ENCODE assay signal across 9 cellular contexts in genomic region chr9:137275937-137276756, GRCh38. TPM values are rescaled to one million over a fixed set of nuclear protein-coding genes. Genes with fewer than 3 reads are reported as not detected.
DNase-seq lines count a peak whose midpoint lies in the region; ATAC-seq, FAIRE-seq and TF ChIP-seq lines count a peak whose summit lies in the region.
"Had no signal": no experiment of that assay in that cellular context is flagged by ENCODE, and none has a peak within 500 bp of the region (broad histone marks: within the 10 kb centered on the region; RNA-seq: fewer than 3 reads in every experiment).

No MANE protein-coding gene starts in this region.

- BruUV-seq in MCF 10A (replicated peaks; lab: Mats Ljungman, UMichigan) (no TSS peak), K562 (replicated peaks; lab: Mats Ljungman, UMichigan) (no TSS peak)

- H3K4me3 ChIP-seq in breast epithelium = peak overlapping the region in 1 of 3 donors; percentile 60
- peak overlapping the region; percentile 88 for H3K4me3 ChIP-seq in K562

- H3K27me3 Mint-ChIP-seq in MCF 10A (ENCODE audit: insufficient read depth, unreplicated experiment) (no peaks in the 10 kb centered on the region), mesothelial cell of epicardium (ENCODE audit: low read depth) (no peaks in the 10 kb centered on the region)

- H2AFZ ChIP-seq in K562 (ENCODE audit: low read depth, low read length) = peak overlapping the region; percentile 88

- WGBS in K562 (ENCODE audit: insufficient coverage, low coverage, missing lambda C conversion rate) = 55% methylated on average over 13 of the region's 20 CpGs

- H4K20me1 ChIP-seq in K562 (replicated peaks; ENCODE audit: control insufficient read depth, insufficient read depth, low read length) = no peaks in the 10 kb centered on the region

- peaks cover 36% of the 10 kb centered on the region for H3K79me2 ChIP-seq in K562 (ENCODE audit: control insufficient read depth, insufficient read depth, low read length)

- intact Hi-C loops in MCF 10A (cut with micrococcal nuclease) = no loop called here
- intact Hi-C loops in breast epithelium (cut with DNase I; ENCODE audit: low total_unique reads) = no loop called here
- intact Hi-C loops in K562 (cut with micrococcal nuclease) = loop anchor here (2.0 kb wide), 1 partner anchor 21 kb away; the partner anchor contains the start of gene NELFB
- intact Hi-C loops in left colon (cut with DNase I, micrococcal nuclease) = no loop called here

- peak overlapping the region in 1 of 2 donors; percentile 89 for H3K27ac ChIP-seq in breast epithelium
- H3K27ac ChIP-seq in K562 (ENCODE audit: extremely low read depth, low read depth, low read length) = peak overlapping the region; percentile 98

- H3K27ac Mint-ChIP-seq in MCF 10A (ENCODE audit: low read depth, unreplicated experiment) (peak overlapping the region; percentile 89), mesothelial cell of epicardium (peak overlapping the region; percentile 61)

- H3K9me3 Mint-ChIP-seq in MCF 10A (ENCODE audit: unreplicated experiment) (no peaks in the 10 kb centered on the region), mesothelial cell of epicardium (no peaks in the 10 kb centered on the region)

- TF ChIP-seq CTCF in MCF 10A (IDR thresholded peaks at IDR 0.05; ENCODE audit: unreplicated experiment) = no peak
- TF ChIP-seq CTCF in breast epithelium (IDR thresholded peaks at IDR 0.05) = no peak
- no peak for TF ChIP-seq CTCF in K562 (IDR thresholded peaks at IDR 0.05 in 2 of 3, conservative IDR thresholded peaks at IDR 0.05 in 1 of 3; ENCODE audit: insufficient read depth in 2 of 3, low read depth in 1 of 3, low read length in 3 of 3)
- no peak for TF ChIP-seq CTCF in mesothelial cell of epicardium (IDR thresholded peaks at IDR 0.05; ENCODE audit: unreplicated experiment)

- H3K4me3 Mint-ChIP-seq in MCF 10A (ENCODE audit: unreplicated experiment) (no peak overlapping the region), mesothelial cell of epicardium (peak overlapping the region; percentile 72)

- POLR2A ChIA-PET in MCF 10A (lab: Yijun Ruan, JAX) (interaction anchor here (0.7 to 2.0 kb wide), 4 partner anchors 10 to 149 kb away, joined by 3 to 13 read pairs (median 6); partner anchors contain the start of gene TUBB4B), K562 (lab: Yijun Ruan, JAX) (interaction anchor here (0.5 to 2.6 kb wide), 11 partner anchors 9 to 165 kb away, joined by 3 to 23 read pairs (median 3); partner anchors contain the start of genes NELFB and TUBB4B)

- in situ Hi-C loops in K562 (cut with MboI) = no loop called here

- H3K9ac ChIP-seq in K562 (ENCODE audit: insufficient read depth in 1 of 2, low read depth in 2 of 2, low read length in 2 of 2) = peak overlapping the region; percentile 91 to 92

- no peak for TF ChIP-seq RAD21 in K562 (CRISPR knock-in tag; conservative IDR thresholded peaks at IDR 0.05 in 1 of 2, IDR thresholded peaks at IDR 0.05 in 1 of 2)

- H3K9me1 ChIP-seq in K562 (ENCODE audit: control insufficient read depth, insufficient read depth, low read length) = no peaks in the 10 kb centered on the region

- no peak for TF ChIP-seq POLR2A in breast epithelium (IDR thresholded peaks at IDR 0.05)
- TF ChIP-seq POLR2A in K562 (conservative IDR thresholded peaks at IDR 0.05) = no peak

- H3K27me3 ChIP-seq in breast epithelium (peaks cover 2 to 15% of the 10 kb centered on the region in 2 donors), K562 (ENCODE audit: control insufficient read depth in 2 of 2, insufficient read depth in 2 of 2, low read length in 2 of 2) (no peaks in the 10 kb centered on the region)

- H3K4me1 Mint-ChIP-seq in MCF 10A (ENCODE audit: insufficient read depth, unreplicated experiment) = peaks cover 25% of the 10 kb centered on the region
- H3K4me1 Mint-ChIP-seq in mesothelial cell of epicardium = peaks cover 24% of the 10 kb centered on the region

- FAIRE-seq in K562 (lab: Jason Lieb, UNC) = no peak

- H3K4me1 ChIP-seq in breast epithelium (peaks cover 5 to 6% of the 10 kb centered on the region in 2 donors), K562 (replicated peaks in 1 of 2; ENCODE audit: control insufficient read depth in 2 of 2, insufficient read depth in 2 of 2, low read length in 2 of 2) (peaks cover 17 to 95% of the 10 kb centered on the region in 2 experiments)

- peak overlapping the region; percentile 82 for H3K4me2 ChIP-seq in K562 (ENCODE audit: insufficient read depth, low read length)

- no peak for ATAC-seq in K562
- ATAC-seq in left colon = no peak

- H3K36me3 ChIP-seq in breast epithelium (peaks cover 5% of the 10 kb centered on the region), K562 (ENCODE audit: control insufficient read depth, insufficient read depth, low read length) (peaks cover 48% of the 10 kb centered on the region; the same call in 1 of the 3 replicates)

- no peak for DNase-seq in MCF 10A (ENCODE audit: unreplicated experiment)
- no peak for DNase-seq in breast epithelium (ENCODE audit: low spot score in 2 of 2)
- no peak for DNase-seq in K562 (ENCODE audit: extremely low read depth in 1 of 4, low spot score in 3 of 4)
- DNase-seq in mesothelial cell of epicardium (ENCODE audit: low spot score in 2 of 2, unreplicated experiment in 2 of 2) = peak in 1 of 2 experiments; percentile 33
- DNase-seq in ureter (ENCODE audit: low spot score) = peak; percentile 45
- DNase-seq in dermis blood vessel endothelial cell = no peak
- no peak for DNase-seq in left colon
- no peak for DNase-seq in superior temporal gyrus (ENCODE audit: extremely low spot score)
- DNase-seq: stimulated activated CD4-positive, alpha-beta T cell treated with anti-CD3 and anti-CD28 coated beads, Interleukin-4, amount 100 ng/mL, for 24 hours had no signal

- CTCF ChIA-PET in MCF 10A (lab: Yijun Ruan, JAX) (interaction anchor here (0.6 to 2.2 kb wide), 3 partner anchors 34 to 156 kb away, joined by 3 to 8 read pairs (median 4); no protein-coding TSS in a partner anchor), K562 (lab: Yijun Ruan, JAX; ENCODE audit: low intra/inter-chr PET ratio) (no interaction called here)

- no peak for TF ChIP-seq EP300 in K562 (IDR thresholded peaks at IDR 0.05; ENCODE audit: low read length)

- H3K36me3 Mint-ChIP-seq in MCF 10A (ENCODE audit: insufficient read depth, unreplicated experiment) = peaks cover 11% of the 10 kb centered on the region
- peaks cover 2% of the 10 kb centered on the region for H3K36me3 Mint-ChIP-seq in mesothelial cell of epicardium

- H3K9me3 ChIP-seq in breast epithelium = no peaks in the 10 kb centered on the region
- no peaks in the 10 kb centered on the region for H3K9me3 ChIP-seq in K562 (replicated peaks; ENCODE audit: control insufficient read depth, insufficient read depth, low read depth, low read length)

RNA-seq across cellular contexts. Expression of gene TOR4A, which starts 1.4 kb away (rescaled TPM):
- total RNA-seq in MCF 10A (2022) (20.6 and 21.9 TPM in 2 replicates), breast epithelium (1 to 10 TPM; 2.9 to 5.4 (median 3.7) TPM), K562 (2014; rRNA removed) (38.5 and 46.9 TPM in 2 replicates), K562 (2014; rRNA removed; fragmentation: Illumina TruSeq; extraction: Trizol) (3.4 and 4.6 TPM in 2 replicates), K562 (2015; rRNA removed; fragmentation: Illumina TruSeq; extraction: Trizol) (14.8 and 16.4 TPM in 2 replicates), K562 (2021) (45.8 and 49.2 TPM in 2 replicates), mesothelial cell of epicardium (5.7 to 6.5 TPM (median 6.5 TPM) in 3 replicates), ureter (15.4 TPM), dermis blood vessel endothelial cell (29.8 and 46.0 TPM in 2 replicates), left colon (10 to 100 TPM; 59.3 to 60.8 TPM)
- 16.4 and 68.0 TPM in 2 replicates for total RNA-seq in K562 (2011; cell fraction: chromatin; rRNA removed; ENCODE audit: low replicate concordance)
- 100 and 103 TPM in 2 replicates for total RNA-seq in K562 (2011; cell fraction: nucleolus; rRNA removed)
- total RNA-seq in K562 (2011; cell fraction: nucleoplasm; rRNA removed) = 32.4 and 39.2 TPM in 2 replicates
- polyA plus RNA-seq in K562 (2011; rRNA removed) (8.6 and 13.0 TPM in 2 replicates), K562 (2014; fragmentation: Illumina TruSeq; extraction: Trizol) (8.8 and 14.8 TPM in 2 replicates), K562 (2014; fragmentation: Nextera tagmentation; extraction: Ambion mirVana) (1 to 10 TPM; 3.9 to 7.0 TPM), K562 (2014; rRNA removed) (23.9 and 27.3 TPM in 2 replicates)
- 18.4 and 58.5 TPM in 2 replicates for polyA plus RNA-seq in K562 (2011; cell fraction: cytosol; rRNA removed)
- polyA plus RNA-seq in K562 (2011; cell fraction: nucleus; rRNA removed) = 14.8 and 30.5 TPM in 2 replicates
- 20.5 and 29.0 TPM in 2 replicates for polyA plus RNA-seq in K562 (2012)
- polyA minus RNA-seq in K562 (2011; rRNA and poly(A)+ RNA removed) = 2.8 and 4.9 TPM in 2 replicates
- polyA minus RNA-seq in K562 (2011; cell fraction: cytosol; rRNA and poly(A)+ RNA removed) = 27.4 and 32.4 TPM in 2 replicates
- polyA minus RNA-seq in K562 (2011; cell fraction: nucleus; rRNA and poly(A)+ RNA removed) = 13.6 and 14.0 TPM in 2 replicates

RNA-seq across cellular contexts. Expression of gene NELFB, which starts 21.0 kb away (rescaled TPM):
- total RNA-seq in MCF 10A (2022) (38.0 and 40.5 TPM in 2 replicates), breast epithelium (10 to 100 TPM; 32.6 to 39.2 (median 38.7) TPM), K562 (2014; rRNA removed) (50.0 and 57.8 TPM in 2 replicates), K562 (2014; rRNA removed; fragmentation: Illumina TruSeq; extraction: Trizol) (13.8 and 17.6 TPM in 2 replicates), K562 (2015; rRNA removed; fragmentation: Illumina TruSeq; extraction: Trizol) (29.7 and 30.5 TPM in 2 replicates), K562 (2021) (81.2 and 84.0 TPM in 2 replicates), mesothelial cell of epicardium (51.6 to 54.8 TPM (median 53.3 TPM) in 3 replicates), ureter (45.2 TPM), dermis blood vessel endothelial cell (55.3 and 83.7 TPM in 2 replicates), left colon (10 to 100 TPM; 61.6 to 70.3 TPM)
- total RNA-seq in K562 (2011; cell fraction: chromatin; rRNA removed; ENCODE audit: low replicate concordance) = 20.6 and 61.7 TPM in 2 replicates
- 48.5 and 57.8 TPM in 2 replicates for total RNA-seq in K562 (2011; cell fraction: nucleolus; rRNA removed)
- total RNA-seq in K562 (2011; cell fraction: nucleoplasm; rRNA removed) = 24.1 and 26.4 TPM in 2 replicates
- polyA plus RNA-seq in K562 (2011; rRNA removed) (38.3 and 49.6 TPM in 2 replicates), K562 (2014; fragmentation: Illumina TruSeq; extraction: Trizol) (28.4 and 52.9 TPM in 2 replicates), K562 (2014; fragmentation: Nextera tagmentation; extraction: Ambion mirVana) (under 1 TPM; 0.24 to 0.49 TPM), K562 (2014; rRNA removed) (56.2 and 57.1 TPM in 2 replicates)
- polyA plus RNA-seq in K562 (2011; cell fraction: cytosol; rRNA removed) = 51.9 and 81.6 TPM in 2 replicates
- 55.4 and 66.0 TPM in 2 replicates for polyA plus RNA-seq in K562 (2011; cell fraction: nucleus; rRNA removed)
- 61.8 and 81.8 TPM in 2 replicates for polyA plus RNA-seq in K562 (2012)
- 22.0 and 33.8 TPM in 2 replicates for polyA minus RNA-seq in K562 (2011; rRNA and poly(A)+ RNA removed)
- 41.6 and 47.4 TPM in 2 replicates for polyA minus RNA-seq in K562 (2011; cell fraction: cytosol; rRNA and poly(A)+ RNA removed)
- polyA minus RNA-seq in K562 (2011; cell fraction: nucleus; rRNA and poly(A)+ RNA removed) = 11.4 and 18.9 TPM in 2 replicates

RNA-seq across cellular contexts. Expression of gene STPG3, which starts 25.1 kb away (rescaled TPM):
- total RNA-seq in MCF 10A (2022) = not detected in 2 replicates
- total RNA-seq in breast epithelium = not detected
- not detected in 2 replicates for total RNA-seq in K562 (2011; cell fraction: chromatin; rRNA removed; ENCODE audit: low replicate concordance)
- total RNA-seq in K562 (2011; cell fraction: nucleolus; rRNA removed) = not detected in 2 replicates
- total RNA-seq in K562 (2011; cell fraction: nucleoplasm; rRNA removed) = not detected in 2 replicates
- total RNA-seq in K562 (2014; rRNA removed) = not detected in 2 replicates
- not detected in 2 replicates for total RNA-seq in K562 (2014; rRNA removed; fragmentation: Illumina TruSeq; extraction: Trizol)
- total RNA-seq in K562 (2015; rRNA removed; fragmentation: Illumina TruSeq; extraction: Trizol) = not detected in 2 replicates
- total RNA-seq in K562 (2021) = not detected in 2 replicates
- not detected in 2 replicates for polyA plus RNA-seq in K562 (2011; rRNA removed)
- polyA plus RNA-seq in K562 (2011; cell fraction: cytosol; rRNA removed) = not detected in 2 replicates
- not detected in 2 replicates for polyA plus RNA-seq in K562 (2011; cell fraction: nucleus; rRNA removed)
- 1.4 TPM in 2 replicates for polyA plus RNA-seq in K562 (2012)
- polyA plus RNA-seq in K562 (2014; fragmentation: Illumina TruSeq; extraction: Trizol) = not detected in 2 replicates
- not detected for polyA plus RNA-seq in K562 (2014; fragmentation: Nextera tagmentation; extraction: Ambion mirVana)
- not detected in 2 replicates for polyA plus RNA-seq in K562 (2014; rRNA removed)
- polyA minus RNA-seq in K562 (2011; rRNA and poly(A)+ RNA removed) = not detected in 2 replicates
- polyA minus RNA-seq in K562 (2011; cell fraction: cytosol; rRNA and poly(A)+ RNA removed) = not detected in 2 replicates
- 0.44 TPM in 1 of 2 replicates, not detected in the other for polyA minus RNA-seq in K562 (2011; cell fraction: nucleus; rRNA and poly(A)+ RNA removed)
- 0.18 to 0.29 TPM in 2 of 3 replicates, not detected in the other for total RNA-seq in mesothelial cell of epicardium
- total RNA-seq in ureter = not detected
- 0.34 TPM in 1 of 2 replicates, not detected in the other for total RNA-seq in dermis blood vessel endothelial cell
- total RNA-seq in left colon = not detected

RNA-seq across cellular contexts. Expression of gene NRARP, which starts 25.9 kb away (rescaled TPM):
- total RNA-seq in MCF 10A (2022) = 1.4 and 2.2 TPM in 2 replicates
- total RNA-seq in breast epithelium = 1 to 10 TPM; 2.1 to 6.9 (median 3.5) TPM
- total RNA-seq in K562 (2011; cell fraction: chromatin; rRNA removed; ENCODE audit: low replicate concordance) = 6.4 and 15.4 TPM in 2 replicates
- total RNA-seq in K562 (2011; cell fraction: nucleolus; rRNA removed) = 16.8 and 18.8 TPM in 2 replicates
- total RNA-seq in K562 (2011; cell fraction: nucleoplasm; rRNA removed) = 11.7 and 13.1 TPM in 2 replicates
- total RNA-seq in K562 (2014; rRNA removed) = 19.1 and 25.9 TPM in 2 replicates
- 1.6 and 2.0 TPM in 2 replicates for total RNA-seq in K562 (2014; rRNA removed; fragmentation: Illumina TruSeq; extraction: Trizol)
- total RNA-seq in K562 (2015; rRNA removed; fragmentation: Illumina TruSeq; extraction: Trizol) = 3.3 and 4.0 TPM in 2 replicates
- total RNA-seq in K562 (2021) = 24.5 and 29.5 TPM in 2 replicates
- polyA plus RNA-seq in K562 (2011; rRNA removed) = 5.2 and 7.6 TPM in 2 replicates
- polyA plus RNA-seq in K562 (2011; cell fraction: cytosol; rRNA removed) = 10.4 and 26.9 TPM in 2 replicates
- polyA plus RNA-seq in K562 (2011; cell fraction: nucleus; rRNA removed) = 13.1 and 17.8 TPM in 2 replicates
- polyA plus RNA-seq in K562 (2012) = 6.1 and 8.4 TPM in 2 replicates
- 6.2 and 7.2 TPM in 2 replicates for polyA plus RNA-seq in K562 (2014; fragmentation: Illumina TruSeq; extraction: Trizol)
- not detected for polyA plus RNA-seq in K562 (2014; fragmentation: Nextera tagmentation; extraction: Ambion mirVana)
- polyA plus RNA-seq in K562 (2014; rRNA removed) = 13.8 and 17.8 TPM in 2 replicates
- polyA minus RNA-seq in K562 (2011; rRNA and poly(A)+ RNA removed) = 1.3 and 1.8 TPM in 2 replicates
- 9.5 and 11.2 TPM in 2 replicates for polyA minus RNA-seq in K562 (2011; cell fraction: cytosol; rRNA and poly(A)+ RNA removed)
- 9.2 and 12.6 TPM in 2 replicates for polyA minus RNA-seq in K562 (2011; cell fraction: nucleus; rRNA and poly(A)+ RNA removed)
- total RNA-seq in mesothelial cell of epicardium = 7.4 to 9.6 TPM (median 9.2 TPM) in 3 replicates
- 7.1 TPM for total RNA-seq in ureter
- 64.3 and 82.2 TPM in 2 replicates for total RNA-seq in dermis blood vessel endothelial cell
- 100 to 1,000 TPM; 163 to 181 TPM for total RNA-seq in left colon

RNA-seq across cellular contexts. Expression of gene TUBB4B, which starts 35.1 kb away (rescaled TPM):
- 171 and 180 TPM in 2 replicates for total RNA-seq in MCF 10A (2022)
- total RNA-seq in breast epithelium = 100 to 1,000 TPM; 112 to 188 (median 183) TPM
- total RNA-seq in K562 (2011; cell fraction: chromatin; rRNA removed; ENCODE audit: low replicate concordance) = 122 and 317 TPM in 2 replicates
- 269 and 300 TPM in 2 replicates for total RNA-seq in K562 (2011; cell fraction: nucleolus; rRNA removed)
- total RNA-seq in K562 (2011; cell fraction: nucleoplasm; rRNA removed) = 142 and 195 TPM in 2 replicates
- 264 and 325 TPM in 2 replicates for total RNA-seq in K562 (2014; rRNA removed)
- 86.3 and 117 TPM in 2 replicates for total RNA-seq in K562 (2014; rRNA removed; fragmentation: Illumina TruSeq; extraction: Trizol)
- total RNA-seq in K562 (2015; rRNA removed; fragmentation: Illumina TruSeq; extraction: Trizol) = 287 and 291 TPM in 2 replicates
- total RNA-seq in K562 (2021) = 425 and 437 TPM in 2 replicates
- 268 and 271 TPM in 2 replicates for polyA plus RNA-seq in K562 (2011; rRNA removed)
- polyA plus RNA-seq in K562 (2011; cell fraction: cytosol; rRNA removed) = 337 and 660 TPM in 2 replicates
- polyA plus RNA-seq in K562 (2011; cell fraction: nucleus; rRNA removed) = 333 and 371 TPM in 2 replicates
- polyA plus RNA-seq in K562 (2012) = 429 and 432 TPM in 2 replicates
- polyA plus RNA-seq in K562 (2014; fragmentation: Illumina TruSeq; extraction: Trizol) = 393 and 490 TPM in 2 replicates
- 10 to 100 TPM; 24.1 to 51.3 TPM for polyA plus RNA-seq in K562 (2014; fragmentation: Nextera tagmentation; extraction: Ambion mirVana)
- polyA plus RNA-seq in K562 (2014; rRNA removed) = 426 and 443 TPM in 2 replicates
- 130 and 204 TPM in 2 replicates for polyA minus RNA-seq in K562 (2011; rRNA and poly(A)+ RNA removed)
- 222 and 247 TPM in 2 replicates for polyA minus RNA-seq in K562 (2011; cell fraction: cytosol; rRNA and poly(A)+ RNA removed)
- 108 and 161 TPM in 2 replicates for polyA minus RNA-seq in K562 (2011; cell fraction: nucleus; rRNA and poly(A)+ RNA removed)
- 146 to 152 TPM (median 148 TPM) in 3 replicates for total RNA-seq in mesothelial cell of epicardium
- 351 TPM for total RNA-seq in ureter
- total RNA-seq in dermis blood vessel endothelial cell = 128 and 305 TPM in 2 replicates
- total RNA-seq in left colon = 100 to 1,000 TPM; 353 to 486 TPM
